Comparison of ENCODE assay signal across 28 cellular contexts in genomic region chr9:30349526-30350513, GRCh38.
"Had no signal": no experiment of that assay in that cellular context is flagged by ENCODE, and none has a peak within 500 bp of the region (broad histone marks: within the 10 kb centered on the region; RNA-seq: fewer than 3 reads in every experiment).

No MANE protein-coding gene starts in this region.

- H3K9me3 ChIP-seq: ascending aorta, body of pancreas, Peyer's patch had no signal

- H3K4me1 Mint-ChIP-seq: activated naive CD8-positive, alpha-beta T cell treated with anti-CD3 and anti-CD28 coated beads, Interleukin-2, amount 50 U/mL, for 24 hours had no signal

- ATAC-seq: activated CD4-positive, CD25-positive, alpha-beta regulatory T cell treated with anti-CD3 and anti-CD28 coated beads, Interleukin-2, amount 50 U/mL, for 24 hours; activated CD8-positive, alpha-beta T cell treated with anti-CD3 and anti-CD28 coated beads, Interleukin-2, amount 10 ng/mL, durations not matched to agents 7 days and 5 days; activated naive CD4-positive, alpha-beta T cell treated with anti-CD3 and anti-CD28 coated beads, Interleukin-2, amount 50 U/mL, for 72 hours; activated naive CD8-positive, alpha-beta T cell treated with anti-CD3 and anti-CD28 coated beads, Interleukin-2, amount 50 U/mL, for 24 hours; body of pancreas had no signal

- H3K4me1 ChIP-seq: ascending aorta, body of pancreas, Peyer's patch had no signal

- FAIRE-seq: bronchial epithelial cell had no signal

- H3K27me3 Mint-ChIP-seq: activated naive CD8-positive, alpha-beta T cell treated with anti-CD3 and anti-CD28 coated beads, Interleukin-2, amount 50 U/mL, for 24 hours had no signal

- DNase-seq: activated CD4-positive, alpha-beta T cell treated with anti-CD3 and anti-CD28 coated beads for 4 hours; activated CD8-positive, alpha-beta memory T cell treated with anti-CD3 and anti-CD28 coated beads, Interleukin-2, amount 50 U/mL, for 48 hours; activated CD8-positive, alpha-beta T cell treated with anti-CD3 and anti-CD28 coated beads, Interleukin-2, amount 10 ng/mL, durations not matched to agents 7 days and 5 days; activated effector memory CD4-positive, alpha-beta T cell treated with Interleukin-2 at 50 U/mL for 16 hours; activated naive CD4-positive, alpha-beta T cell; activated naive CD8-positive, alpha-beta T cell treated with anti-CD3 and anti-CD28 coated beads, Interleukin-2, amount 50 U/mL, for 24 hours; activated T-cell treated with anti-CD3 and anti-CD28 coated beads, Interleukin-2, amount 50 U/mL, for 1 hour; amniotic stem cell; body of pancreas; central memory CD4-positive, alpha-beta T cell; NCI-H1092; NCI-H1417; NCI-H1930; NCI-H2171; NCI-H345; NCI-H510A; NCI-H526 treated with DMSO at 0.1 percent for 48 hours; NCI-H82; NK-92 treated with Interleukin-12 subunit alpha and Interleukin-12 subunit beta, amount 100 ng/mL, for 24 hours; Peyer's patch; SHP77 had no signal

- H3K4me3 Mint-ChIP-seq: activated CD8-positive, alpha-beta T cell treated with anti-CD3 and anti-CD28 coated beads, Interleukin-2, amount 10 ng/mL, durations not matched to agents 7 days and 5 days; activated naive CD8-positive, alpha-beta T cell treated with anti-CD3 and anti-CD28 coated beads, Interleukin-2, amount 50 U/mL, for 24 hours; activated T-helper 1 cell treated with anti-CD3 and anti-CD28 coated beads, Interleukin-12 subunit alpha, Interleukin-12 subunit beta, Interleukin-2, Interleukin-4 antibody, amounts not matched to agents 30 ng/mL and 10 ng/mL and 1 ng/mL, durations not matched to agents 14 hours and 24 hours and 36 hours; T-helper 1 cell treated with Interleukin-12 subunit alpha and Interleukin-12 subunit beta and Interleukin-4 antibody, amounts not matched to agents 30 μg/mL and 1 μg/mL, for 36 hours had no signal

- H3K27me3 ChIP-seq: ascending aorta, body of pancreas, Peyer's patch had no signal

- H3K4me3 ChIP-seq: ascending aorta, body of pancreas, Peyer's patch had no signal

- H3K9me3 Mint-ChIP-seq: activated naive CD4-positive, alpha-beta T cell treated with anti-CD3 and anti-CD28 coated beads, Interleukin-2, amount 50 U/mL, for 72 hours had no signal

- H3K36me3 Mint-ChIP-seq: activated naive CD4-positive, alpha-beta T cell treated with anti-CD3 and anti-CD28 coated beads, Interleukin-2, amount 50 U/mL, for 72 hours had no signal

- H3K27ac Mint-ChIP-seq: activated CD8-positive, alpha-beta T cell treated with anti-CD3 and anti-CD28 coated beads, Interleukin-2, amount 10 ng/mL, durations not matched to agents 7 days and 5 days; activated naive CD4-positive, alpha-beta T cell treated with anti-CD3 and anti-CD28 coated beads, Interleukin-2, amount 50 U/mL, for 72 hours; activated naive CD8-positive, alpha-beta T cell treated with anti-CD3 and anti-CD28 coated beads, Interleukin-2, amount 50 U/mL, for 24 hours; activated T-helper 1 cell treated with anti-CD3 and anti-CD28 coated beads, Interleukin-12 subunit alpha, Interleukin-12 subunit beta, Interleukin-2, Interleukin-4 antibody, amounts not matched to agents 30 ng/mL and 10 ng/mL and 1 ng/mL, durations not matched to agents 14 hours and 24 hours and 36 hours; T-helper 1 cell treated with Interleukin-12 subunit alpha and Interleukin-12 subunit beta and Interleukin-4 antibody, amounts not matched to agents 30 μg/mL and 1 μg/mL, for 36 hours had no signal

- H3K36me3 ChIP-seq: ascending aorta, Peyer's patch had no signal

- H3K27ac ChIP-seq: ascending aorta, body of pancreas, Peyer's patch, RWPE1 had no signal
